Comparison of ENCODE assay signal across 23 cellular contexts in genomic region chr12:124283326-124283725, GRCh38. TPM values are rescaled to one million over a fixed set of nuclear protein-coding genes. Genes with fewer than 3 reads are reported as not detected.
DNase-seq lines count a peak whose midpoint lies in the region; ATAC-seq, FAIRE-seq and TF ChIP-seq lines count a peak whose summit lies in the region.
"Had no signal": no experiment of that assay in that cellular context is flagged by ENCODE, and none has a peak within 500 bp of the region (broad histone marks: within the 10 kb centered on the region; RNA-seq: fewer than 3 reads in every experiment).

No MANE protein-coding gene starts in this region.

- H3K4me3 ChIP-seq in GM23338 (no peak overlapping the region), endothelial cell of umbilical vein (replicated peaks in 1 of 3; ENCODE audit: insufficient read depth in 1 of 3, low read depth in 1 of 3, low read length in 3 of 3) (no peak overlapping the region), thoracic aorta (peak overlapping the region; percentile 33)
- H3K4me3 ChIP-seq: A549, HAP-1 had no signal

- no peak overlapping the region for H3K4me3 Mint-ChIP-seq in GM23338
- no peak overlapping the region for H3K4me3 Mint-ChIP-seq in chondrocyte (ENCODE audit: unreplicated experiment)
- H3K4me3 Mint-ChIP-seq: CD4-positive, alpha-beta memory T cell; HFFc6 had no signal

- no peak for ATAC-seq in GM23338
- ATAC-seq in thoracic aorta (ENCODE audit: insufficient number of reproducible peaks, low FRiP score, low read depth): peak; percentile 26
- ATAC-seq in HG02588 (IDR thresholded peaks at IDR 0.05; ENCODE audit: unreplicated experiment): no peak
- ATAC-seq: A549 had no signal

- H3K36me3 ChIP-seq in GM23338 (ENCODE audit: insufficient read depth) (0 out of 2 replicates have a peak, but pooled peaks cover 5% of the 10 kb centered on the region), endothelial cell of umbilical vein (ENCODE audit: control insufficient read depth in 2 of 2, extremely low read depth in 1 of 2, insufficient read depth in 2 of 2, low read length in 2 of 2) (no peaks in the 10 kb centered on the region), thoracic aorta (no peaks in the 10 kb centered on the region)
- H3K36me3 ChIP-seq: HAP-1 had no signal

- H3K36me3 Mint-ChIP-seq in GM23338 (ENCODE audit: low read depth): 0 out of 3 replicates have a peak, but pooled peaks cover 3% of the 10 kb centered on the region
- peaks cover 11% of the 10 kb centered on the region for H3K36me3 Mint-ChIP-seq in chondrocyte (ENCODE audit: low read depth)

- no peak for TF ChIP-seq POLR2A in endothelial cell of umbilical vein (IDR thresholded peaks at IDR 0.05; ENCODE audit: low read depth, low read length)

- H3K9me2 ChIP-seq in GM23338 (ENCODE audit: insufficient read depth): no peaks in the 10 kb centered on the region

- intact Hi-C loops in endothelial cell of umbilical vein (cut with micrococcal nuclease): no loop called here

- dilution Hi-C loops in endothelial cell of umbilical vein (cut with MboI; ENCODE audit: extremely low pct_ligation_motif_present, low sequenced_read_pairs): no loop called here

- H2AFZ ChIP-seq in GM23338: peak overlapping the region; percentile 56; the same call in 1 of the 2 replicates
- peak overlapping the region; percentile 60 for H2AFZ ChIP-seq in endothelial cell of umbilical vein (ENCODE audit: low read depth, low read length)

- FAIRE-seq in endothelial cell of umbilical vein (lab: Jason Lieb, UNC): peak; percentile 70
- FAIRE-seq: A549, GM12891, GM18507, H54 had no signal

- H3K27ac ChIP-seq in GM23338 (ENCODE audit: low read depth) (no peak overlapping the region), endothelial cell of umbilical vein (ENCODE audit: insufficient read depth, low read depth, low read length) (no peak overlapping the region), thoracic aorta (peak overlapping the region in 1 of 2 donors; percentile 35)
- H3K27ac ChIP-seq: 22Rv1, A549 had no signal

- no TSS peak for BruUV-seq in endothelial cell of umbilical vein (replicated peaks; lab: Mats Ljungman, UMichigan)

- no peaks in the 10 kb centered on the region for H3F3A ChIP-seq in GM23338 (replicated peaks; ENCODE audit: low read depth)

- H3K9me3 ChIP-seq in endothelial cell of umbilical vein (replicated peaks; ENCODE audit: control insufficient read depth, insufficient read depth, low read length) (no peaks in the 10 kb centered on the region), thoracic aorta (peaks cover 9% of the 10 kb centered on the region)

- H3K9me1 ChIP-seq in endothelial cell of umbilical vein (replicated peaks; ENCODE audit: control insufficient read depth, extremely low read depth, insufficient read depth, low read length): no peaks in the 10 kb centered on the region

- TF ChIP-seq CTCF in GM23338 (conservative IDR thresholded peaks at IDR 0.05; ENCODE audit: low read depth in 2 of 2): no peak
- TF ChIP-seq CTCF in chondrocyte (IDR thresholded peaks at IDR 0.05): no peak
- no peak for TF ChIP-seq CTCF in endothelial cell of umbilical vein (IDR thresholded peaks at IDR 0.05; ENCODE audit: extremely low read depth in 1 of 2, insufficient read depth in 1 of 2, low read depth in 1 of 2, low read length in 2 of 2)
- no peak for TF ChIP-seq CTCF in thoracic aorta (IDR thresholded peaks at IDR 0.05)

- H3K27me3 ChIP-seq in GM23338 (ENCODE audit: insufficient read depth) (no peaks in the 10 kb centered on the region), endothelial cell of umbilical vein (ENCODE audit: control insufficient read depth in 2 of 2, insufficient read depth in 2 of 2, low read length in 2 of 2) (peaks cover 0 to 2% of the 10 kb centered on the region in 2 experiments), thoracic aorta (replicated peaks; ENCODE audit: insufficient read depth) (no peaks in the 10 kb centered on the region)

- H3K27me3 Mint-ChIP-seq in GM23338 (ENCODE audit: insufficient read depth, low read depth, poor library complexity) (peaks cover 6% of the 10 kb centered on the region), chondrocyte (ENCODE audit: low read depth) (peaks cover 30% of the 10 kb centered on the region)

- H3K79me2 ChIP-seq in GM23338 (replicated peaks; ENCODE audit: insufficient read depth) (no peaks in the 10 kb centered on the region), endothelial cell of umbilical vein (ENCODE audit: control insufficient read depth, insufficient read depth, low read length) (no peaks in the 10 kb centered on the region)

- H3K4me2 ChIP-seq in GM23338: no peak overlapping the region
- peak overlapping the region; percentile 41 for H3K4me2 ChIP-seq in endothelial cell of umbilical vein (ENCODE audit: insufficient read depth, low read length)
- H3K4me2 ChIP-seq: A549 had no signal

- H3K27ac Mint-ChIP-seq in GM23338 (no peak overlapping the region), chondrocyte (ENCODE audit: unreplicated experiment) (peak overlapping the region; percentile 1)
- H3K27ac Mint-ChIP-seq: CD4-positive, alpha-beta memory T cell; HFFc6 had no signal

- peaks cover 20% of the 10 kb centered on the region for H3K4me1 ChIP-seq in GM23338 (ENCODE audit: insufficient read depth)
- H3K4me1 ChIP-seq in endothelial cell of umbilical vein (ENCODE audit: control insufficient read depth, extremely low read depth, insufficient read depth, low read length): peaks cover 10% of the 10 kb centered on the region
- peaks cover 7 to 24% of the 10 kb centered on the region in 2 donors for H3K4me1 ChIP-seq in thoracic aorta (ENCODE audit: control insufficient read depth in 1 of 2, low read depth in 2 of 2)
- H3K4me1 ChIP-seq: A549 had no signal

- H3K9me3 Mint-ChIP-seq in GM23338: peaks cover 21% of the 10 kb centered on the region
- H3K9me3 Mint-ChIP-seq in chondrocyte (ENCODE audit: low read depth): peaks cover 25% of the 10 kb centered on the region

- POLR2A ChIA-PET in endothelial cell of umbilical vein (lab: Charles Lee): no interaction called here

- in situ Hi-C loops in ACHN (cut with HindIII; ENCODE audit: low pct_ligation_motif_present, low pct_unique_long_range_greater_than_20kb, low sequenced_read_pairs): no loop called here

- DNase-seq in GM23338 (ENCODE audit: low spot score) (no peak), chondrocyte (ENCODE audit: low spot score) (no peak), endothelial cell of umbilical vein (ENCODE audit: low read depth, low spot score) (peak; percentile 85), thoracic aorta (ENCODE audit: low spot score) (no peak), NCI-H2029 treated with DMSO at 0.1 percent for 48 hours (lab: John Stamatoyannopoulos, UW) (no peak), ACHN (no peak)
- DNase-seq: C1 segment of cervical spinal cord; Calu3; CD4-positive, alpha-beta memory T cell; COR-L47; DMS53; DMS79 treated with DMSO at 0.1 percent for 48 hours; GF-D8; GOT3; HFFc6 had no signal

- H3K4me1 Mint-ChIP-seq in GM23338 (peaks cover 14% of the 10 kb centered on the region), chondrocyte (ENCODE audit: low read depth) (peaks cover 28% of the 10 kb centered on the region)
- H3K4me1 Mint-ChIP-seq: CD4-positive, alpha-beta memory T cell had no signal

- CTCF ChIA-PET in endothelial cell of umbilical vein (lab: Charles Lee): interaction anchor here (0.9 to 1.0 kb wide), 3 partner anchors 10 to 230 kb away, joined by 3 to 7 read pairs (median 4); no protein-coding TSS in a partner anchor

- H4K20me1 ChIP-seq in GM23338 (replicated peaks; ENCODE audit: insufficient read depth) (no peaks in the 10 kb centered on the region), endothelial cell of umbilical vein (replicated peaks; ENCODE audit: control insufficient read depth, extremely low read depth, insufficient read depth, low read length) (no peaks in the 10 kb centered on the region)

- H3K9ac ChIP-seq in endothelial cell of umbilical vein (replicated peaks; ENCODE audit: extremely low read depth, insufficient read depth, low read length): no peak overlapping the region

TF ChIP-seq in GM23338, 12 proteins besides CTCF, POLR2A, EP300 and RAD21 (continues in another document):
- TF ChIP-seq NANOG (IDR thresholded peaks at IDR 0.05; ENCODE audit: borderline replicate concordance) (no peak), EZH2phosphoT487 (IDR thresholded peaks at IDR 0.05; ENCODE audit: unreplicated experiment) (no peak), STAT1 (IDR thresholded peaks at IDR 0.05; ENCODE audit: unreplicated experiment) (no peak), CREB1 (CRISPR knock-in tag; IDR thresholded peaks at IDR 0.05; ENCODE audit: low read depth) (no peak), EZH2 (IDR thresholded peaks at IDR 0.05; ENCODE audit: low read depth, unreplicated experiment) (no peak), ZNF331 (CRISPR knock-in tag; IDR thresholded peaks at IDR 0.05; ENCODE audit: low read depth) (no peak)

TF ChIP-seq in endothelial cell of umbilical vein, 7 proteins besides CTCF, POLR2A, EP300 and RAD21:
- TF ChIP-seq FOS (IDR thresholded peaks at IDR 0.05; ENCODE audit: borderline replicate concordance, insufficient read depth, low read length): no peak

RNA-seq across cellular contexts. Expression of gene RFLNA, which starts 11.6 kb away (rescaled TPM):
- 16.2 and 20.4 TPM in 2 replicates for total RNA-seq in GM23338 (2014; rRNA removed; shearing (Covaris generic))
- polyA plus RNA-seq in GM23338 (2016; fragmentation: Nextera tagmentation; extraction: Ambion mirVana) (3.8 and 3.9 TPM in 2 replicates), endothelial cell of umbilical vein (24.5 and 51.1 TPM in 2 replicates)
- total RNA-seq in chondrocyte (1.0 to 4.7 TPM (median 1.3 TPM) in 3 replicates), endothelial cell of umbilical vein (3.4 and 19.7 TPM in 2 replicates), thoracic aorta (1 to 10 TPM; 2.0 to 6.5 TPM)
- polyA plus RNA-seq in endothelial cell of umbilical vein (2011; cell fraction: cytosol; rRNA removed): 28.4 and 36.0 TPM in 2 replicates
- polyA plus RNA-seq in endothelial cell of umbilical vein (2011; cell fraction: nucleus; rRNA removed): 22.4 and 26.9 TPM in 2 replicates
- polyA plus RNA-seq in endothelial cell of umbilical vein (2012): 107 and 123 TPM in 2 replicates
- 22.9 and 29.5 TPM in 2 replicates for polyA minus RNA-seq in endothelial cell of umbilical vein
- not detected for polyA minus RNA-seq in endothelial cell of umbilical vein (2011; cell fraction: cytosol; rRNA and poly(A)+ RNA removed)
- polyA minus RNA-seq in endothelial cell of umbilical vein (2011; cell fraction: nucleus; rRNA and poly(A)+ RNA removed): 4.8 and 10.7 TPM in 2 replicates
- total RNA-seq: Calu3; CD4-positive, alpha-beta memory T cell; HFFc6 had no signal
- polyA plus RNA-seq: A549; BJ; CD4-positive, alpha-beta memory T cell had no signal
